ENCODE assay signal across 17 cellular contexts in genomic region chr20:61369731-61370520, GRCh38.
"Had no signal": no experiment of that assay in that cellular context is flagged by ENCODE, and none has a peak within 500 bp of the region (broad histone marks: within the 10 kb centered on the region; RNA-seq: fewer than 3 reads in every experiment).

No MANE protein-coding gene starts in this region.

- H3K4me1 Mint-ChIP-seq: naive thymus-derived CD8-positive, alpha-beta T cell had no signal

- H3K4me3 ChIP-seq: breast epithelium, gastroesophageal sphincter, heart right ventricle, left lung, mucosa of descending colon, sigmoid colon had no signal

- H3K36me3 Mint-ChIP-seq: naive thymus-derived CD8-positive, alpha-beta T cell had no signal

- FAIRE-seq: TTC549 had no signal

- H3K27ac ChIP-seq: breast epithelium, gastroesophageal sphincter, heart right ventricle, left lung, sigmoid colon had no signal

- ATAC-seq: gastroesophageal sphincter; heart right ventricle; left lung; mucosa of descending colon; naive thymus-derived CD8-positive, alpha-beta T cell had no signal

- H3K4me1 ChIP-seq: breast epithelium, gastroesophageal sphincter, heart right ventricle, left lung, sigmoid colon had no signal

- H3K9me3 ChIP-seq: breast epithelium, gastroesophageal sphincter, mucosa of descending colon, sigmoid colon had no signal

- DNase-seq: activated CD4-positive, alpha-beta T cell treated with anti-CD3 and anti-CD28 coated beads, Interleukin-2, amount 50 U/mL, for 1 hour; activated CD4-positive, CD25-positive, alpha-beta regulatory T cell; activated CD8-positive, alpha-beta memory T cell treated with anti-CD3 and anti-CD28 coated beads for 24 hours; activated naive CD4-positive, alpha-beta T cell treated with Interleukin-2 at 50 U/mL for 16 hours; erythroblast; heart right ventricle; islet precursor cell; left lung; mammary epithelial cell; mucosa of descending colon; naive thymus-derived CD8-positive, alpha-beta T cell; occipital lobe; sigmoid colon; stimulated activated CD4-positive, alpha-beta T cell treated with anti-CD3 and anti-CD28 coated beads, Interleukin-2, amount 100 ng/mL, for 24 hours had no signal

- H3K4me3 Mint-ChIP-seq: naive thymus-derived CD8-positive, alpha-beta T cell had no signal

- H3K36me3 ChIP-seq: breast epithelium, gastroesophageal sphincter, heart right ventricle, left lung, sigmoid colon had no signal
